Comparison of ENCODE assay signal across 22 cellular contexts in genomic region chr14:72178517-72178916, GRCh38.
DNase-seq lines count a peak whose midpoint lies in the region; ATAC-seq, FAIRE-seq and TF ChIP-seq lines count a peak whose summit lies in the region.
"Had no signal": no experiment of that assay in that cellular context is flagged by ENCODE, and none has a peak within 500 bp of the region (broad histone marks: within the 10 kb centered on the region; RNA-seq: fewer than 3 reads in every experiment).

No MANE protein-coding gene starts in this region.

- no peak overlapping the region for H2BK5ac ChIP-seq in H1 (ENCODE audit: low read depth, low read length)
- no peak overlapping the region for H2BK5ac ChIP-seq in mesendoderm (ENCODE audit: low read length)

- no peak overlapping the region for H3K27ac Mint-ChIP-seq in GM23338
- no peak overlapping the region for H3K27ac Mint-ChIP-seq in activated CD8-positive, alpha-beta T cell treated with anti-CD3 and anti-CD28 coated beads for 36 hours
- H3K27ac Mint-ChIP-seq: HFFc6; T-helper 1 cell treated with Interleukin-12 subunit alpha and Interleukin-12 subunit beta and Interleukin-4 antibody, amounts not matched to agents 30 μg/mL and 1 μg/mL, for 36 hours had no signal

- H3K36me3 ChIP-seq in GM23338 (ENCODE audit: insufficient read depth), result no peaks in the 10 kb centered on the region
- no peaks in the 10 kb centered on the region for H3K36me3 ChIP-seq in OCI-LY1 (ENCODE audit: insufficient read depth, low read length)
- no peaks in the 10 kb centered on the region for H3K36me3 ChIP-seq in H1 (ENCODE audit: control insufficient read depth in 2 of 4, insufficient read depth in 4 of 4, low read length in 3 of 4)
- H3K36me3 ChIP-seq in mesendoderm (ENCODE audit: control insufficient read depth, insufficient read depth, low read length), result no peaks in the 10 kb centered on the region
- H3K36me3 ChIP-seq: SJSA1 had no signal

- peaks cover 6% of the 10 kb centered on the region; the same call in 2 of the 3 replicates for H3K36me3 Mint-ChIP-seq in GM23338 (ENCODE audit: low read depth)
- no peaks in the 10 kb centered on the region for H3K36me3 Mint-ChIP-seq in activated CD8-positive, alpha-beta T cell treated with anti-CD3 and anti-CD28 coated beads for 36 hours (ENCODE audit: low read depth)

- H3K9ac ChIP-seq in OCI-LY1 (ENCODE audit: low read length), result no peak overlapping the region
- no peak overlapping the region for H3K9ac ChIP-seq in H1 (replicated peaks in 1 of 4; ENCODE audit: extremely low read depth in 1 of 4, low read depth in 3 of 4, low read length in 3 of 4)
- H3K9ac ChIP-seq in mesendoderm (ENCODE audit: low read length), result no peak overlapping the region

- no peak overlapping the region for H3K4me3 Mint-ChIP-seq in GM23338
- H3K4me3 Mint-ChIP-seq in activated CD8-positive, alpha-beta T cell treated with anti-CD3 and anti-CD28 coated beads for 36 hours, result no peak overlapping the region
- H3K4me3 Mint-ChIP-seq: HFFc6; T-helper 1 cell treated with Interleukin-12 subunit alpha and Interleukin-12 subunit beta and Interleukin-4 antibody, amounts not matched to agents 30 μg/mL and 1 μg/mL, for 36 hours had no signal

- H3K9me2 ChIP-seq in GM23338 (ENCODE audit: insufficient read depth), result peaks cover 7% of the 10 kb centered on the region; the same call in 1 of the 2 replicates
- H3K9me2 ChIP-seq in OCI-LY1 (ENCODE audit: low read depth, low read length), result no peaks in the 10 kb centered on the region

- peaks cover 12% of the 10 kb centered on the region; the same call in 1 of the 2 replicates for H3K4me1 ChIP-seq in GM23338 (ENCODE audit: insufficient read depth)
- H3K4me1 ChIP-seq in OCI-LY1 (ENCODE audit: insufficient read depth, low read length, severe bottlenecking), result no peaks in the 10 kb centered on the region
- H3K4me1 ChIP-seq in H1 (replicated peaks in 1 of 4; ENCODE audit: control insufficient read depth in 3 of 4, insufficient read depth in 4 of 4, low read length in 3 of 4), result peaks cover 2 to 7% (median 4%) of the 10 kb centered on the region in 4 experiments; a peak in 4 of 7 replicates
- no peaks in the 10 kb centered on the region for H3K4me1 ChIP-seq in mesendoderm (ENCODE audit: control insufficient read depth, low read depth, low read length)
- H3K4me1 ChIP-seq: SJSA1 had no signal

- H3K4ac ChIP-seq in H1 (replicated peaks; ENCODE audit: insufficient read length, low read depth, low read length), result no peak overlapping the region
- no peak overlapping the region for H3K4ac ChIP-seq in mesendoderm (ENCODE audit: low read depth, low read length)

- no peak overlapping the region for H3K27ac ChIP-seq in GM23338 (ENCODE audit: low read depth)
- H3K27ac ChIP-seq in OCI-LY1 (ENCODE audit: low read depth, low read length, poor library complexity, severe bottlenecking), result no peak overlapping the region
- H3K27ac ChIP-seq in H1 (ENCODE audit: low read depth, low read length), result no peak overlapping the region
- no peak overlapping the region for H3K27ac ChIP-seq in mesendoderm (ENCODE audit: low read depth, low read length)
- H3K27ac ChIP-seq: HL-60, SJSA1 had no signal

- H3F3A ChIP-seq in GM23338 (replicated peaks; ENCODE audit: low read depth) (no peaks in the 10 kb centered on the region), OCI-LY1 (ENCODE audit: insufficient read depth, low read length) (no peaks in the 10 kb centered on the region)

- H2BK12ac ChIP-seq in H1 (ENCODE audit: low read depth, low read length), result no peak overlapping the region

- H3K18ac ChIP-seq in H1 (ENCODE audit: extremely low read depth, low read length), result no peak overlapping the region
- H3K18ac ChIP-seq in mesendoderm (ENCODE audit: low read length), result no peak overlapping the region

- CTCF ChIA-PET in H1 (lab: Charles Lee; ENCODE audit: partially characterized antibody), result interaction anchor here (0.6 to 3.2 kb wide), 11 partner anchors 9 to 254 kb away, joined by 3 to 12 read pairs (median 3); no protein-coding TSS in a partner anchor
- CTCF ChIA-PET in activated CD8-positive, alpha-beta T cell treated with anti-CD3 and anti-CD28 coated beads for 36 hours (lab: Charles Lee), result no interaction called here

- no peaks in the 10 kb centered on the region for H3K79me1 ChIP-seq in H1 (ENCODE audit: low read depth, low read length)
- H3K79me1 ChIP-seq in mesendoderm (ENCODE audit: low read length), result no peaks in the 10 kb centered on the region

- peaks cover 13% of the 10 kb centered on the region for H3K4me1 Mint-ChIP-seq in GM23338
- H3K4me1 Mint-ChIP-seq in activated CD8-positive, alpha-beta T cell treated with anti-CD3 and anti-CD28 coated beads for 36 hours (ENCODE audit: low read depth), result peaks cover 6% of the 10 kb centered on the region

- TF ChIP-seq CTCF in GM23338 (conservative IDR thresholded peaks at IDR 0.05; ENCODE audit: low read depth in 2 of 2) (peak; percentile 68), OCI-LY1 (IDR thresholded peaks at IDR 0.05; ENCODE audit: low read length) (peak; percentile 12; the same call in 1 of the 2 replicates), H1 (IDR thresholded peaks at IDR 0.05; ENCODE audit: control extremely low read depth in 1 of 3, insufficient read depth in 1 of 3, low read depth in 1 of 3, low read length in 3 of 3) (peak in 2 of 3 experiments; percentile 13 to 58; a peak in 2 of 4 replicates)
- no peak for TF ChIP-seq CTCF in activated CD8-positive, alpha-beta T cell treated with anti-CD3 and anti-CD28 coated beads for 36 hours (IDR thresholded peaks at IDR 0.05)

- peak; percentile 19 for FAIRE-seq in H1 (lab: Jason Lieb, UNC)
- FAIRE-seq: G401.6 had no signal

- TF ChIP-seq POLR2A in H1 (IDR thresholded peaks at IDR 0.05; ENCODE audit: control extremely low read depth in 1 of 2, low read depth in 2 of 2, low read length in 2 of 2), result no peak

- H3K4me2 ChIP-seq in GM23338, result no peak overlapping the region
- H3K4me2 ChIP-seq in OCI-LY1 (ENCODE audit: low read length), result no peak overlapping the region
- H3K4me2 ChIP-seq in H1 (ENCODE audit: insufficient read depth in 1 of 2, low read depth in 2 of 2, low read length in 2 of 2), result no peak overlapping the region
- no peak overlapping the region for H3K4me2 ChIP-seq in mesendoderm (ENCODE audit: low read length)

- H4K5ac ChIP-seq in H1 (ENCODE audit: insufficient read length, low read depth, low read length) (no peak overlapping the region), mesendoderm (ENCODE audit: low read length) (no peak overlapping the region)

- intact Hi-C loops in activated CD8-positive, alpha-beta T cell treated with anti-CD3 and anti-CD28 coated beads for 36 hours (cut with micrococcal nuclease), result no loop called here

- H4K91ac ChIP-seq in H1 (replicated peaks; ENCODE audit: insufficient read length, low read length), result no peak overlapping the region

- H3K23me2 ChIP-seq in H1 (ENCODE audit: low read depth, low read length), result no peaks in the 10 kb centered on the region

- POLR2A ChIA-PET in H1 (lab: Charles Lee; ENCODE audit: partially characterized antibody), result no interaction called here
- POLR2A ChIA-PET in activated CD8-positive, alpha-beta T cell treated with anti-CD3 and anti-CD28 coated beads for 36 hours (lab: Charles Lee), result no interaction called here

- peak; percentile 34 for ATAC-seq in GM23338
- no peak for ATAC-seq in HG02870 (IDR thresholded peaks at IDR 0.05; ENCODE audit: unreplicated experiment)
- ATAC-seq in activated CD8-positive, alpha-beta T cell treated with anti-CD3 and anti-CD28 coated beads for 36 hours, result no peak
- ATAC-seq: Panc1 had no signal

- no peak overlapping the region for H3K14ac ChIP-seq in H1 (ENCODE audit: insufficient read length)

- TF ChIP-seq EP300 in H1 (IDR thresholded peaks at IDR 0.05; ENCODE audit: borderline replicate concordance in 1 of 2, low read depth in 2 of 2, low read length in 2 of 2), result no peak

- peaks cover 23% of the 10 kb centered on the region for H3K9me3 Mint-ChIP-seq in GM23338
- peaks cover 6% of the 10 kb centered on the region for H3K9me3 Mint-ChIP-seq in activated CD8-positive, alpha-beta T cell treated with anti-CD3 and anti-CD28 coated beads for 36 hours

- H2BK120ac ChIP-seq in H1 (replicated peaks; ENCODE audit: low read depth, low read length) (no peak overlapping the region), mesendoderm (ENCODE audit: low read depth, low read length) (no peak overlapping the region)

- H3K9me3 ChIP-seq in OCI-LY1 (ENCODE audit: low read length), result no peaks in the 10 kb centered on the region
- no peaks in the 10 kb centered on the region for H3K9me3 ChIP-seq in H1 (ENCODE audit: insufficient read depth in 2 of 2, low read depth in 1 of 2, low read length in 1 of 2)

- H3K27me3 ChIP-seq in GM23338 (ENCODE audit: insufficient read depth) (no peaks in the 10 kb centered on the region), OCI-LY1 (ENCODE audit: insufficient read depth, low read length) (no peaks in the 10 kb centered on the region), H1 (replicated peaks in 1 of 4; ENCODE audit: control insufficient read depth in 3 of 4, extremely low read depth in 1 of 4, insufficient read depth in 3 of 4, low read length in 3 of 4) (no peaks in the 10 kb centered on the region), mesendoderm (ENCODE audit: insufficient read depth, low read length, poor library complexity) (no peaks in the 10 kb centered on the region)
- H3K27me3 ChIP-seq: SJSA1 had no signal

- H3K23ac ChIP-seq in H1 (ENCODE audit: insufficient read length) (no peak overlapping the region), mesendoderm (ENCODE audit: low read length) (no peak overlapping the region)

- H3K56ac ChIP-seq in H1 (replicated peaks; ENCODE audit: insufficient read length, low read depth, low read length) (no peak overlapping the region), mesendoderm (ENCODE audit: low read length) (no peak overlapping the region)

- DNase-seq in GM23338 (ENCODE audit: low spot score) (peak; percentile 44), H1 (ENCODE audit: low read depth in 1 of 2, low spot score in 2 of 2) (no peak), mesendoderm (peak; percentile 11), midbrain (lab: John Stamatoyannopoulos, UW) (no peak)
- no peak for DNase-seq in activated CD8-positive, alpha-beta T cell treated with anti-CD3 and anti-CD28 coated beads for 36 hours
- DNase-seq: ACHN, C1 segment of cervical spinal cord, HFFc6, IMR-90, Karpas-422, MM.1S, NCI-H1092 treated with DMSO at 0.1 percent for 48 hours, NCI-H2081, NCI-H510A, NCI-H774 had no signal

- no peak overlapping the region for H4K8ac ChIP-seq in H1 (ENCODE audit: extremely low read depth, insufficient read depth, low read length)
- no peak overlapping the region for H4K8ac ChIP-seq in mesendoderm (ENCODE audit: low read depth, low read length)

- no peak overlapping the region for H3K4me3 ChIP-seq in GM23338
- no peak overlapping the region for H3K4me3 ChIP-seq in OCI-LY1 (ENCODE audit: low read depth, low read length, poor library complexity, severe bottlenecking)
- H3K4me3 ChIP-seq in H1 (ENCODE audit: extremely low read depth in 1 of 4, insufficient read depth in 2 of 4, low read depth in 3 of 4, low read length in 4 of 4), result no peak overlapping the region
- H3K4me3 ChIP-seq in mesendoderm (ENCODE audit: low read length), result no peak overlapping the region
- H3K4me3 ChIP-seq: SJSA1 had no signal

- no peak overlapping the region for H2BK20ac ChIP-seq in H1 (ENCODE audit: low read length)

- H3K27me3 Mint-ChIP-seq in GM23338 (ENCODE audit: insufficient read depth, low read depth, poor library complexity), result no peaks in the 10 kb centered on the region
- no peaks in the 10 kb centered on the region for H3K27me3 Mint-ChIP-seq in activated CD8-positive, alpha-beta T cell treated with anti-CD3 and anti-CD28 coated beads for 36 hours

- H4K20me1 ChIP-seq in GM23338 (replicated peaks; ENCODE audit: insufficient read depth), result no peaks in the 10 kb centered on the region
- no peaks in the 10 kb centered on the region for H4K20me1 ChIP-seq in OCI-LY1 (ENCODE audit: insufficient read depth, low read length)
- no peaks in the 10 kb centered on the region for H4K20me1 ChIP-seq in H1 (replicated peaks in 1 of 2; ENCODE audit: control insufficient read depth in 1 of 2, insufficient read depth in 2 of 2, low read length in 2 of 2)

- H2BK15ac ChIP-seq in H1 (ENCODE audit: low read length), result no peak overlapping the region
- no peak overlapping the region for H2BK15ac ChIP-seq in mesendoderm (replicated peaks; ENCODE audit: low read depth)

- WGBS in H1 (ENCODE audit: extremely low coverage in 1 of 2, insufficient coverage in 1 of 2, insufficient read length in 1 of 2, insufficient replicate concordance in 2 of 2, low coverage in 1 of 2, low lambda C conversion rate in 2 of 2, missing lambda C conversion rate in 1 of 2), 2 experiments, result 60% methylated on average over 3 of the region's 3 CpGs; no CpG with 5 or more reads in 1 of the 2 experiments
- no CpG with 5 or more reads among the region's 3 CpGs for WGBS in mesendoderm (ENCODE audit: extremely low coverage, insufficient coverage, low lambda C conversion rate)

- H2AK5ac ChIP-seq in H1 (ENCODE audit: low read depth, low read length) (no peak overlapping the region), mesendoderm (ENCODE audit: low read length) (no peak overlapping the region)

- H2AFZ ChIP-seq in GM23338 (no peak overlapping the region), OCI-LY1 (ENCODE audit: low read length) (no peak overlapping the region), H1 (ENCODE audit: low read length) (no peak overlapping the region)

- TF ChIP-seq RAD21 in H1 (IDR thresholded peaks at IDR 0.05 in 1 of 2, conservative IDR thresholded peaks at IDR 0.05 in 1 of 2; ENCODE audit: low read depth in 2 of 2, low read length in 2 of 2), result peak; percentile 47 to 55; a peak in 3 of 4 replicates

- no peaks in the 10 kb centered on the region for H3K79me2 ChIP-seq in GM23338 (replicated peaks; ENCODE audit: insufficient read depth)
- no peaks in the 10 kb centered on the region for H3K79me2 ChIP-seq in OCI-LY1 (ENCODE audit: insufficient read depth, low read length)
- no peaks in the 10 kb centered on the region for H3K79me2 ChIP-seq in H1 (ENCODE audit: control insufficient read depth in 1 of 2, insufficient read depth in 2 of 2, low read length in 2 of 2)
- H3K79me2 ChIP-seq in mesendoderm (ENCODE audit: control insufficient read depth, insufficient read depth, low read length), result no peaks in the 10 kb centered on the region

Comparison
In these comparisons a context has a peak if more than half of its experiments do, and no peak if none do; other contexts are left out.
1. DNase-seq: peak in GM23338 (single experiment) and mesendoderm (single experiment); none in H1 (0 of 2), midbrain (single experiment) and activated CD8-positive, alpha-beta T cell treated with anti-CD3 and anti-CD28 coated beads for 36 hours (single experiment).